In the genomic region with DNA sequence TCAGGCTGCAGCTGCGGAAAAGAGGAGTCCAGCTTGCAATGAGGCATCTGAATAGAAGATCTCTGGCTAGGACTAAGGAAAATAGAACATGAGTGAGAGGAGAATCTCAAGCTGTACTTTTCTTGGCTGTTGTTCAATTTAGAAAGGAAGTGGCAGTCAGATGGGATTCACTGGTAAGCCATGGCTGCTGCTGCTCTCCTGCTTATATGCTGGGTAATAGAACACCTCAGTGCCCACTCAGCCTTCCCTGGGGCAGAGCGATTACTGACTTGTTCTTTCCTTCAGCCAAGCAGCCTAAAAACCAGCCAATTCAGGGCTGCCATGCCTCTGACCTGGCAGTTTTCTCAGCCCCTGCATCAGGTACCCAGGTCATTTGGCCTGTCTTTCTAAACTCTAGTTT, we compare ENCODE assay signal across 17 cellular contexts. TPM values are rescaled to one million over a fixed set of nuclear protein-coding genes. Genes with fewer than 3 reads are reported as not detected.
"Had no signal": no experiment of that assay in that cellular context is flagged by ENCODE, and none has a peak within 500 bp of the region (broad histone marks: within the 10 kb centered on the region; RNA-seq: fewer than 3 reads in every experiment).

No MANE protein-coding gene starts in this region.

- H3K4me1 Mint-ChIP-seq: activated naive CD8-positive, alpha-beta T cell treated with anti-CD3 and anti-CD28 coated beads, Interleukin-2, amount 50 U/mL, for 24 hours; central memory CD8-positive, alpha-beta T cell; stimulated activated memory B cell treated with anti-CD40 and anti-IgM and Interleukin-4, amounts not matched to agents 10 μg/mL and 1 μg/mL and 100 μg/mL, for 72 hours had no signal

- DNase-seq: activated naive CD4-positive, alpha-beta T cell treated with Interleukin-2 at 50 U/mL for 16 hours; activated naive CD8-positive, alpha-beta T cell treated with anti-CD3 and anti-CD28 coated beads, Interleukin-2, amount 50 U/mL, for 24 hours; dermis blood vessel endothelial cell; endodermal cell; heart left ventricle; islet precursor cell; posterior cingulate gyrus; right cardiac atrium; T-helper 9 cell; tibial artery had no signal

- ATAC-seq: activated naive CD8-positive, alpha-beta T cell treated with anti-CD3 and anti-CD28 coated beads, Interleukin-2, amount 50 U/mL, for 24 hours; esophagus mucosa; right cardiac atrium; stimulated activated memory B cell treated with anti-CD40 and anti-IgM and Interleukin-4, amounts not matched to agents 10 μg/mL and 1 μg/mL and 100 μg/mL, for 72 hours had no signal

- H3K27me3 Mint-ChIP-seq: activated naive CD8-positive, alpha-beta T cell treated with anti-CD3 and anti-CD28 coated beads, Interleukin-2, amount 50 U/mL, for 24 hours; central memory CD8-positive, alpha-beta T cell; stimulated activated memory B cell treated with anti-CD40 and anti-IgM and Interleukin-4, amounts not matched to agents 10 μg/mL and 1 μg/mL and 100 μg/mL, for 72 hours had no signal

- H3K4me3 Mint-ChIP-seq: activated naive CD8-positive, alpha-beta T cell treated with anti-CD3 and anti-CD28 coated beads, Interleukin-2, amount 50 U/mL, for 24 hours; activated T-helper 1 cell treated with anti-CD3 and anti-CD28 coated beads, Interleukin-12 subunit alpha, Interleukin-12 subunit beta, Interleukin-2, Interleukin-4 antibody, amounts not matched to agents 30 ng/mL and 10 ng/mL and 1 ng/mL, durations not matched to agents 14 hours and 24 hours and 36 hours; central memory CD8-positive, alpha-beta T cell; endodermal cell; neural progenitor cell; stimulated activated memory B cell treated with anti-CD40 and anti-IgM and Interleukin-4, amounts not matched to agents 10 μg/mL and 1 μg/mL and 100 μg/mL, for 72 hours had no signal

- H3K9me3 Mint-ChIP-seq: activated T-helper 1 cell treated with anti-CD3 and anti-CD28 coated beads, Interleukin-12 subunit alpha, Interleukin-12 subunit beta, Interleukin-2, Interleukin-4 antibody, amounts not matched to agents 30 ng/mL and 10 ng/mL and 1 ng/mL, durations not matched to agents 14 hours and 24 hours and 36 hours; endodermal cell; neural progenitor cell; stimulated activated memory B cell treated with anti-CD40 and anti-IgM and Interleukin-4, amounts not matched to agents 10 μg/mL and 1 μg/mL and 100 μg/mL, for 72 hours had no signal

- H3K36me3 Mint-ChIP-seq: neural progenitor cell; stimulated activated memory B cell treated with anti-CD40 and anti-IgM and Interleukin-4, amounts not matched to agents 10 μg/mL and 1 μg/mL and 100 μg/mL, for 72 hours had no signal

- H3K27ac Mint-ChIP-seq: activated naive CD8-positive, alpha-beta T cell treated with anti-CD3 and anti-CD28 coated beads, Interleukin-2, amount 50 U/mL, for 24 hours; activated T-helper 1 cell treated with anti-CD3 and anti-CD28 coated beads, Interleukin-12 subunit alpha, Interleukin-12 subunit beta, Interleukin-2, Interleukin-4 antibody, amounts not matched to agents 30 ng/mL and 10 ng/mL and 1 ng/mL, durations not matched to agents 14 hours and 24 hours and 36 hours; endodermal cell; neural progenitor cell; stimulated activated memory B cell treated with anti-CD40 and anti-IgM and Interleukin-4, amounts not matched to agents 10 μg/mL and 1 μg/mL and 100 μg/mL, for 72 hours had no signal

RNA-seq across cellular contexts. Expression of a gene that starts 17.7 kb away (rescaled TPM):
- total RNA-seq: activated T-helper 1 cell treated with anti-CD3 and anti-CD28 coated beads, Interleukin-12 subunit alpha, Interleukin-12 subunit beta, Interleukin-2, Interleukin-4 antibody, amounts not matched to agents 30 ng/mL and 10 ng/mL and 1 ng/mL, durations not matched to agents 14 hours and 24 hours and 36 hours; mesenteric fat pad; myocyte had no signal
